In the genomic region with DNA sequence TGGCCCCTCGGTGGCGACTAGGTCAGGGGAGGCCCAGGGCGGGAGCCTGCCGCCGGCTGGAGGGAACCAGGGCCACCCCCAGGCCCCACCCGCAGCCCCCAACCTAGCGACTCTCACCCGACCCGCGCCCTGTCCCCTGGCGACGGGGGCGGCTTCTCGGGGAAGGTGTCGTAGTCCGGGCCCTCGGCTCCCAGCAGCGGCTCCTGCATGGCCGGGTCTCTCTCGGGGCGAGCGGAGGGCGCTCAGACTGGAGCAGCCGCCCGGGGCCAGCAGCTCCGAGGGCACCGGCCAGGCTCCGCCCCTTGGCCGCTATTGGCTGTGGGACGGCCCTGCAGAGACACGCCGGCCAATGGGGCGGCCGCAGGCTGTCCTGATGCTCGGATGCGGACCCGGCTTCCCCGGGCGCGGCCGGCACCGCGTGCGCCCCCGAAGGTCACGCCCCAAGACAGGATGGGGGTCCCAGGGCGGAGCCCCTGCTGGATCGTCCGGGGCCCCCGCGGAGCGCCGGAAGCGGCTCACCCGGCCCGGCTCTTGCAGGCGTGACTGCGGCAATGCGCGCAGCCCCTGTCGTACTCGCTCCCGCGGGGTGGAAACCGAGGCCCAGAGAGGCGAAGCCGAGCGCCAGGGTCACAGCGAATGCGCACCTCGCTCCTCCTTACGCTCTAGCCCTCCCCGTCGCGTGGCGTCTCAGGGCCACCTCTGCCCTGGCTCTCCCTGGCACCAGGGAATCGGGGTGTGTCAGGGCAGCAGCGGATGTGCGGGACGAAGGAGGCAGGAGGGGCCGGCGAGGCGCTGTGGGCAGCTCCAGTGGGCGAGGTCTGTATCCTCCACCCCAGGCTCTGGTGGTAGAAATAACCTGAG, we compare ENCODE assay signal across 8 cellular contexts. TPM values are rescaled to one million over a fixed set of nuclear protein-coding genes. Genes with fewer than 3 reads are reported as not detected.
DNase-seq lines count a peak whose midpoint lies in the region; ATAC-seq and TF ChIP-seq lines count a peak whose summit lies in the region.

A gene with protein sequence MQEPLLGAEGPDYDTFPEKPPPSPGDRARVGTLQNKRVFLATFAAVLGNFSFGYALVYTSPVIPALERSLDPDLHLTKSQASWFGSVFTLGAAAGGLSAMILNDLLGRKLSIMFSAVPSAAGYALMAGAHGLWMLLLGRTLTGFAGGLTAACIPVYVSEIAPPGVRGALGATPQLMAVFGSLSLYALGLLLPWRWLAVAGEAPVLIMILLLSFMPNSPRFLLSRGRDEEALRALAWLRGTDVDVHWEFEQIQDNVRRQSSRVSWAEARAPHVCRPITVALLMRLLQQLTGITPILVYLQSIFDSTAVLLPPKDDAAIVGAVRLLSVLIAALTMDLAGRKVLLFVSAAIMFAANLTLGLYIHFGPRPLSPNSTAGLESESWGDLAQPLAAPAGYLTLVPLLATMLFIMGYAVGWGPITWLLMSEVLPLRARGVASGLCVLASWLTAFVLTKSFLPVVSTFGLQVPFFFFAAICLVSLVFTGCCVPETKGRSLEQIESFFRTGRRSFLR (minus strand): TSS at position 249 of the 861 bp plus-strand sequence. CDS start 40 bp downstream, at position 209.

- H3K79me2 ChIP-seq in GM23248 (ENCODE audit: insufficient read depth) = no peaks in the 10 kb centered on the region
- H3K79me2 ChIP-seq in Karpas-422 (ENCODE audit: low read length) = peaks cover 8% of the 10 kb centered on the region; the same call in 1 of the 2 replicates

- H3K4me3 ChIP-seq in GM23248 (peak within 1 kb of the TSS; percentile 75), Karpas-422 (ENCODE audit: low read length) (peak within 1 kb of the TSS; percentile 79)

- H3K27me3 Mint-ChIP-seq in neural crest cell (ENCODE audit: low read depth) = no peaks in the 10 kb centered on the region
- no peaks in the 10 kb centered on the region for H3K27me3 Mint-ChIP-seq in stimulated activated naive CD8-positive, alpha-beta T cell treated with anti-CD3 and anti-CD28 coated beads, Interleukin-15, amount 100 ng/mL, for 72 hours

- no peak for TF ChIP-seq CTCF in foreskin keratinocyte (conservative IDR thresholded peaks at IDR 0.05)
- TF ChIP-seq CTCF in neural crest cell (conservative IDR thresholded peaks at IDR 0.05) = no peak

- in situ Hi-C loops in GM23248 (cut with MboI) = loop anchor here (25.0 kb wide), 1 partner anchor 442 kb away; a partner anchor contains a TSS

- no peaks in the 10 kb centered on the region for H3K36me3 ChIP-seq in GM23248 (ENCODE audit: low read depth)
- no peaks in the 10 kb centered on the region; the same call in 1 of the 2 replicates for H3K36me3 ChIP-seq in Karpas-422 (ENCODE audit: insufficient read depth, low read length)

- H3K4me3 Mint-ChIP-seq in neural crest cell = peak within 1 kb of the TSS; percentile 87
- peak within 1 kb of the TSS; percentile 85 to 92 for H3K4me3 Mint-ChIP-seq in stimulated activated naive CD8-positive, alpha-beta T cell treated with anti-CD3 and anti-CD28 coated beads, Interleukin-15, amount 100 ng/mL, for 72 hours

- H3K9ac ChIP-seq in GM23248 = peak within 1 kb of the TSS; percentile 77
- H3K9ac ChIP-seq in Karpas-422 (ENCODE audit: low read length) = peak within 1 kb of the TSS; percentile 78

- WGBS in GM23248 (ENCODE audit: low coverage in 1 of 2, low lambda C conversion rate in 2 of 2, missing lambda C conversion rate in 2 of 2), 2 experiments = 1 to 2% methylated on average over 57 to 79 of the region's 84 CpGs

- DNase-seq in EL (peak; percentile 85), GM23248 (peak; percentile 93), Karpas-422 (peak; percentile 96), SHP77 treated with DMSO at 0.1 percent for 48 hours (lab: John Stamatoyannopoulos, UW) (peak; percentile 40), activated gamma-delta T cell treated with Interleukin-2 at 50 U/mL for 16 hours (peak; percentile 79), foreskin keratinocyte (peak; percentile 43 to 52), neural crest cell (ENCODE audit: low read depth, low spot score) (peak; percentile 79)
- peak; percentile 85 to 87 for DNase-seq in stimulated activated naive CD8-positive, alpha-beta T cell treated with anti-CD3 and anti-CD28 coated beads, Interleukin-15, amount 100 ng/mL, for 72 hours

- no peaks in the 10 kb centered on the region for H3F3A ChIP-seq in GM23248 (ENCODE audit: insufficient read depth)

- H3K4me1 ChIP-seq in GM23248 (ENCODE audit: insufficient read depth) = no peaks in the 10 kb centered on the region
- peaks cover 21% of the 10 kb centered on the region for H3K4me1 ChIP-seq in Karpas-422 (ENCODE audit: low read length)
- no peaks in the 10 kb centered on the region for H3K4me1 ChIP-seq in foreskin keratinocyte

- peaks cover 17% of the 10 kb centered on the region for H3K4me1 Mint-ChIP-seq in neural crest cell
- H3K4me1 Mint-ChIP-seq in stimulated activated naive CD8-positive, alpha-beta T cell treated with anti-CD3 and anti-CD28 coated beads, Interleukin-15, amount 100 ng/mL, for 72 hours = peaks cover 32% of the 10 kb centered on the region

- H3K36me3 Mint-ChIP-seq in neural crest cell (ENCODE audit: low read depth) = no peaks in the 10 kb centered on the region

- peak within 1 kb of the TSS; percentile 67 for H3K27ac Mint-ChIP-seq in neural crest cell (ENCODE audit: unreplicated experiment)
- H3K27ac Mint-ChIP-seq in stimulated activated naive CD8-positive, alpha-beta T cell treated with anti-CD3 and anti-CD28 coated beads, Interleukin-15, amount 100 ng/mL, for 72 hours = peak within 1 kb of the TSS; percentile 82 to 85

- no peaks in the 10 kb centered on the region for H4K20me1 ChIP-seq in GM23248 (ENCODE audit: insufficient read depth)
- peaks cover 7% of the 10 kb centered on the region; the same call in 1 of the 2 replicates for H4K20me1 ChIP-seq in Karpas-422 (ENCODE audit: insufficient read depth, low read depth, low read length)

- H3K27ac ChIP-seq in GM23248 (no peak within 1 kb of the TSS), Karpas-422 (ENCODE audit: low read length) (peak within 1 kb of the TSS; percentile 66), foreskin keratinocyte (peak within 1 kb of the TSS; percentile 60)

- peak; percentile 91 for ATAC-seq in foreskin keratinocyte
- ATAC-seq in stimulated activated naive CD8-positive, alpha-beta T cell treated with anti-CD3 and anti-CD28 coated beads, Interleukin-15, amount 100 ng/mL, for 72 hours = peak; percentile 98

- H3K9me3 Mint-ChIP-seq in neural crest cell = no peaks in the 10 kb centered on the region
- no peaks in the 10 kb centered on the region for H3K9me3 Mint-ChIP-seq in stimulated activated naive CD8-positive, alpha-beta T cell treated with anti-CD3 and anti-CD28 coated beads, Interleukin-15, amount 100 ng/mL, for 72 hours

- peak within 1 kb of the TSS; percentile 98 for H2AFZ ChIP-seq in GM23248
- H2AFZ ChIP-seq in Karpas-422 (ENCODE audit: low read length) = peak within 1 kb of the TSS; percentile 98

- H3K4me2 ChIP-seq in GM23248 (ENCODE audit: unreplicated experiment) = peak within 1 kb of the TSS; percentile 88
- peak within 1 kb of the TSS; percentile 80 for H3K4me2 ChIP-seq in Karpas-422 (ENCODE audit: low read depth, low read length, poor library complexity, severe bottlenecking)

- no peaks in the 10 kb centered on the region for H3K9me3 ChIP-seq in GM23248 (ENCODE audit: low read depth)
- no peaks in the 10 kb centered on the region for H3K9me3 ChIP-seq in Karpas-422 (ENCODE audit: low read length)

- H3K27me3 ChIP-seq in GM23248 (replicated peaks; ENCODE audit: insufficient read depth) = no peaks in the 10 kb centered on the region
- no peaks in the 10 kb centered on the region for H3K27me3 ChIP-seq in Karpas-422 (ENCODE audit: low read length)
- peaks cover 5% of the 10 kb centered on the region for H3K27me3 ChIP-seq in foreskin keratinocyte

- H3K9me2 ChIP-seq in GM23248 (ENCODE audit: insufficient read depth) (no peaks in the 10 kb centered on the region), Karpas-422 (replicated peaks; ENCODE audit: insufficient read depth, low read length) (no peaks in the 10 kb centered on the region)

RNA-seq across cellular contexts. Expression of the gene that starts here (rescaled TPM):
- total RNA-seq in GM23248 (2014; rRNA removed; shearing (Covaris generic)) = 10.1 and 12.0 TPM in 2 replicates
- polyA plus RNA-seq in GM23248 (2016; fragmentation: Nextera tagmentation; extraction: Ambion mirVana) = 6.8 and 8.6 TPM in 2 replicates
- 10.6 and 32.0 TPM in 2 replicates for total RNA-seq in Karpas-422 (2014; rRNA removed; shearing (Covaris generic); ENCODE audit: low replicate concordance)
- total RNA-seq in foreskin keratinocyte = 33.7 and 41.7 TPM in 2 replicates
- 30.9 and 37.1 TPM in 2 replicates for polyA plus RNA-seq in foreskin keratinocyte
- total RNA-seq in neural crest cell = 29.0 and 30.9 TPM in 2 replicates

Comparison
In these comparisons a context has a peak if more than half of its experiments do, and no peak if none do; other contexts are left out.
1. DNase-seq: peak in every context shown above with its lines; median percentile 96 in Karpas-422; 93 in GM23248; 86 in stimulated activated naive CD8-positive, alpha-beta T cell treated with anti-CD3 and anti-CD28 coated beads, Interleukin-15, amount 100 ng/mL, for 72 hours; 85 in EL; 79 in activated gamma-delta T cell treated with Interleukin-2 at 50 U/mL for 16 hours; 79 in neural crest cell; 48 in foreskin keratinocyte; 40 in SHP77 treated with DMSO at 0.1 percent for 48 hours.